ENCODE assay signal across 29 cellular contexts in genomic region chr1:53264048-53264447, GRCh38.
"Had no signal": no experiment of that assay in that cellular context is flagged by ENCODE, and none has a peak within 500 bp of the region (broad histone marks: within the 10 kb centered on the region; RNA-seq: fewer than 3 reads in every experiment).

No MANE protein-coding gene starts in this region.

- H3K9me3 ChIP-seq: stomach, suprapubic skin, testis, thoracic aorta, thyroid gland, tibial artery, tibial nerve, transverse colon, upper lobe of left lung, upper lobe of right lung, uterus, vagina had no signal

- ATAC-seq: stimulated activated effector memory CD8-positive, alpha-beta T cell treated with anti-CD3 and anti-CD28 coated beads, Interleukin-12 subunit alpha, Interleukin-12 subunit beta, amount 100 ng/mL, for 72 hours; stimulated activated memory B cell treated with anti-CD40 and anti-IgM and Interleukin-4, amounts not matched to agents 10 μg/mL and 1 μg/mL and 100 μg/mL, for 72 hours; stimulated activated naive B cell treated with anti-CD40 and anti-IgM and Interleukin-4, amounts not matched to agents 10 μg/mL and 1 μg/mL and 100 μg/mL, for 72 hours; stimulated activated naive CD8-positive, alpha-beta T cell treated with anti-CD3 and anti-CD28 coated beads, Interleukin-15, amount 100 ng/mL, for 72 hours; stimulated activated naive CD8-positive, alpha-beta T cell treated with anti-CD3 and anti-CD28 coated beads, Interleukin-15, Interleukin-2, amounts not matched to agents 100 U/mL and 50 U/mL, for 24 hours; upper lobe of right lung had no signal

- H3K27ac ChIP-seq: stomach, suprapubic skin, testis, thoracic aorta, thyroid gland, tibial artery, tibial nerve, transverse colon, upper lobe of left lung, upper lobe of right lung, uterus, vagina had no signal

- H3K4me1 Mint-ChIP-seq: stimulated activated effector memory CD8-positive, alpha-beta T cell treated with anti-CD3 and anti-CD28 coated beads, Interleukin-12 subunit alpha, Interleukin-12 subunit beta, amount 100 ng/mL, for 72 hours; stimulated activated naive CD8-positive, alpha-beta T cell treated with anti-CD3 and anti-CD28 coated beads, Interleukin-15, amount 100 ng/mL, for 72 hours had no signal

- H3K27ac Mint-ChIP-seq: stimulated activated effector memory CD8-positive, alpha-beta T cell treated with anti-CD3 and anti-CD28 coated beads, Interleukin-12 subunit alpha, Interleukin-12 subunit beta, amount 100 ng/mL, for 72 hours; stimulated activated memory B cell treated with anti-CD40 and anti-IgM and Interleukin-4, amounts not matched to agents 10 μg/mL and 1 μg/mL and 100 μg/mL, for 72 hours; stimulated activated naive B cell treated with anti-CD40 and anti-IgM and Interleukin-4, amounts not matched to agents 10 μg/mL and 1 μg/mL and 100 μg/mL, for 72 hours; stimulated activated naive CD8-positive, alpha-beta T cell treated with anti-CD3 and anti-CD28 coated beads, Interleukin-15, Interleukin-2, amounts not matched to agents 100 ng/mL and 50 ng/mL, for 24 hours; type B pancreatic cell had no signal

- DNase-seq: stimulated activated CD4-positive, alpha-beta T cell treated with anti-CD3 and anti-CD28 coated beads, Interleukin-2, amount 100 ng/mL, for 48 hours; stimulated activated CD4-positive, alpha-beta T cell treated with anti-CD3 and anti-CD28 coated beads, Interleukin-4, amount 100 ng/mL, for 1 hour; stimulated activated CD4-positive, alpha-beta T cell treated with anti-CD3 and anti-CD28 coated beads, Interleukin-4, amount 100 ng/mL, for 24 hours; stimulated activated CD4-positive, alpha-beta T cell treated with anti-CD3 and anti-CD28 coated beads, Interleukin-4, amount 100 ng/mL, for 4 hours; stimulated activated CD8-positive, alpha-beta memory T cell treated with anti-CD3 and anti-CD28 coated beads, Interleukin-4, amount 100 ng/mL, for 48 hours; stimulated activated naive B cell treated with anti-CD40 and anti-IgM and Interleukin-4, amounts not matched to agents 10 μg/mL and 1 μg/mL and 100 μg/mL, for 72 hours; stimulated activated naive CD4-positive, alpha-beta T cell; stimulated activated naive CD4-positive, alpha-beta T cell treated with Interleukin-2 at 50 U/mL for 16 hours; stimulated activated naive CD8-positive, alpha-beta T cell treated with anti-CD3 and anti-CD28 coated beads, Interleukin-15, amount 100 ng/mL, for 72 hours; stimulated activated naive CD8-positive, alpha-beta T cell treated with anti-CD3 and anti-CD28 coated beads, Interleukin-15, Interleukin-2, amounts not matched to agents 100 U/mL and 50 U/mL, for 24 hours; stomach; substantia nigra; testis; thyroid gland; tibial artery; transverse colon; trophoblast cell; upper lobe of left lung; upper lobe of right lung; uterus had no signal

- H3K36me3 ChIP-seq: transverse colon, uterus, vagina had no signal

- H3K27me3 Mint-ChIP-seq: stimulated activated memory B cell treated with anti-CD40 and anti-IgM and Interleukin-4, amounts not matched to agents 10 μg/mL and 1 μg/mL and 100 μg/mL, for 72 hours; stimulated activated naive B cell treated with anti-CD40 and anti-IgM and Interleukin-4, amounts not matched to agents 10 μg/mL and 1 μg/mL and 100 μg/mL, for 72 hours; stimulated activated naive CD8-positive, alpha-beta T cell treated with anti-CD3 and anti-CD28 coated beads, Interleukin-15, amount 100 ng/mL, for 72 hours; stimulated activated naive CD8-positive, alpha-beta T cell treated with anti-CD3 and anti-CD28 coated beads, Interleukin-15, Interleukin-2, amounts not matched to agents 100 ng/mL and 50 ng/mL, for 24 hours; type B pancreatic cell had no signal

- H3K36me3 Mint-ChIP-seq: type B pancreatic cell had no signal

- FAIRE-seq: urothelium cell line had no signal

- H3K4me3 ChIP-seq: stomach, suprapubic skin, testis, thoracic aorta, thyroid gland, tibial artery, tibial nerve, transverse colon, upper lobe of left lung, upper lobe of right lung, uterus, vagina had no signal

- H3K4me3 Mint-ChIP-seq: stimulated activated effector memory CD8-positive, alpha-beta T cell treated with anti-CD3 and anti-CD28 coated beads, Interleukin-12 subunit alpha, Interleukin-12 subunit beta, amount 100 ng/mL, for 72 hours; stimulated activated memory B cell treated with anti-CD40 and anti-IgM and Interleukin-4, amounts not matched to agents 10 μg/mL and 1 μg/mL and 100 μg/mL, for 72 hours; stimulated activated naive B cell treated with anti-CD40 and anti-IgM and Interleukin-4, amounts not matched to agents 10 μg/mL and 1 μg/mL and 100 μg/mL, for 72 hours; stimulated activated naive CD8-positive, alpha-beta T cell treated with anti-CD3 and anti-CD28 coated beads, Interleukin-15, amount 100 ng/mL, for 72 hours; stimulated activated naive CD8-positive, alpha-beta T cell treated with anti-CD3 and anti-CD28 coated beads, Interleukin-15, Interleukin-2, amounts not matched to agents 100 ng/mL and 50 ng/mL, for 24 hours; type B pancreatic cell had no signal

- H3K4me1 ChIP-seq: stomach, suprapubic skin, testis, thyroid gland, tibial artery, tibial nerve, transverse colon, upper lobe of left lung, upper lobe of right lung, uterus, vagina had no signal

- H3K27me3 ChIP-seq: stomach, suprapubic skin, testis, thyroid gland, tibial artery, tibial nerve, transverse colon, upper lobe of left lung, upper lobe of right lung, uterus, vagina had no signal

- H3K9me3 Mint-ChIP-seq: stimulated activated effector memory CD8-positive, alpha-beta T cell treated with anti-CD3 and anti-CD28 coated beads, Interleukin-12 subunit alpha, Interleukin-12 subunit beta, amount 100 ng/mL, for 72 hours; stimulated activated memory B cell treated with anti-CD40 and anti-IgM and Interleukin-4, amounts not matched to agents 10 μg/mL and 1 μg/mL and 100 μg/mL, for 72 hours; stimulated activated naive B cell treated with anti-CD40 and anti-IgM and Interleukin-4, amounts not matched to agents 10 μg/mL and 1 μg/mL and 100 μg/mL, for 72 hours; stimulated activated naive CD8-positive, alpha-beta T cell treated with anti-CD3 and anti-CD28 coated beads, Interleukin-15, amount 100 ng/mL, for 72 hours; stimulated activated naive CD8-positive, alpha-beta T cell treated with anti-CD3 and anti-CD28 coated beads, Interleukin-15, Interleukin-2, amounts not matched to agents 100 ng/mL and 50 ng/mL, for 24 hours; type B pancreatic cell had no signal
